In the genomic region with DNA sequence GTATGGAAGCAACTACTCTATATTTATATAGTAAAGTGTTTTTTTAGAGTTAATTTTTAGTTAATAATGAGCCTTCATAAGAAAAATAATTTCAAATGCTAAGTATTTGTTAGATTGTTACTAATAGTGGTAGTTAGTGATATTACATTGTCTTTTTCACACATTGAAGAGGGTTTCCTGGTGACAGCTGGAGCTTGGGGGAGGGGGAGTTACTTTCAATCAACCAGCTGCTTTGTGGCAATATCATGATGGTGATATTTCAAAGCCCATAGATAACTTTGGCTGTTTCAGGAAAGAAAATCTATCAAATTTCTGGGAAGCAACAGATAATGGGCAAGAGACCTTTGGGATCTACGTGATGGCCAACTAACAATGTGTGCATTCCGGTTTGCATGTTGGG, we compare ENCODE assay signal across 14 cellular contexts. TPM values are rescaled to one million over a fixed set of nuclear protein-coding genes. Genes with fewer than 3 reads are reported as not detected.
DNase-seq lines count a peak whose midpoint lies in the region; ATAC-seq, FAIRE-seq and TF ChIP-seq lines count a peak whose summit lies in the region.
"Had no signal": no experiment of that assay in that cellular context is flagged by ENCODE, and none has a peak within 500 bp of the region (broad histone marks: within the 10 kb centered on the region; RNA-seq: fewer than 3 reads in every experiment).

No MANE protein-coding gene starts in this region.

- peak overlapping the region; percentile 95 for H3K4me2 ChIP-seq in OCI-LY1 (ENCODE audit: low read length)
- H3K4me2 ChIP-seq: BLaER1 treated with 17β-estradiol and CSF1 and Interleukin-3, amounts not matched to agents 10 nM and 100 nM had no signal

- H3K79me2 ChIP-seq in OCI-LY1 (ENCODE audit: insufficient read depth, low read length) = peaks cover 17% of the 10 kb centered on the region; the same call in 1 of the 2 replicates

- H2AFZ ChIP-seq in OCI-LY1 (ENCODE audit: low read length) = no peak overlapping the region

- peaks cover 64% of the 10 kb centered on the region for H3K4me1 ChIP-seq in OCI-LY1 (ENCODE audit: insufficient read depth, low read length, severe bottlenecking)
- H3K4me1 ChIP-seq in effector memory CD4-positive, alpha-beta T cell (ENCODE audit: control insufficient read depth, insufficient read depth, low read length, poor library complexity, severe bottlenecking) = peaks cover 39% of the 10 kb centered on the region

- intact Hi-C loops in left colon (cut with DNase I, micrococcal nuclease) = loop anchor here in 1 of 2 donors (10.0 kb wide), 1 partner anchor 145 kb away; no protein-coding TSS in a partner anchor

- DNase-seq in DMS 273 (lab: John Stamatoyannopoulos, UW; ENCODE audit: unreplicated experiment) (peak; percentile 73), GM12891 (ENCODE audit: insufficient read length, low spot score) (no peak), MV-4-11 (lab: John Stamatoyannopoulos, UW) (no peak), NCI-H1436 treated with DMSO at 0.1 percent for 48 hours (lab: John Stamatoyannopoulos, UW) (no peak), left colon (no peak)
- DNase-seq in effector memory CD4-positive, alpha-beta T cell = no peak
- no peak for DNase-seq in NK-92 treated with Interleukin-12 subunit alpha and Interleukin-12 subunit beta, amount 100 ng/mL, for 24 hours (lab: John Stamatoyannopoulos, UW)
- DNase-seq: central memory CD4-positive, alpha-beta T cell; endodermal cell; GF-D8; left ventricle myocardium superior had no signal

- H3K9me2 ChIP-seq in OCI-LY1 (ENCODE audit: low read depth, low read length) = no peaks in the 10 kb centered on the region

- peak; percentile 74 for FAIRE-seq in GM12891 (lab: Jason Lieb, UNC)

- no peak for TF ChIP-seq CTCF in OCI-LY1 (IDR thresholded peaks at IDR 0.05; ENCODE audit: low read length)

- no peak for TF ChIP-seq POLR2A in GM12891 (IDR thresholded peaks at IDR 0.05; ENCODE audit: low read depth, low read length)

- H3K9me3 ChIP-seq in OCI-LY1 (ENCODE audit: low read length) = no peaks in the 10 kb centered on the region
- H3K9me3 ChIP-seq in effector memory CD4-positive, alpha-beta T cell (ENCODE audit: control insufficient read depth, low read length) = no peaks in the 10 kb centered on the region
- H3K9me3 ChIP-seq: suprapubic skin had no signal

- peaks cover 19% of the 10 kb centered on the region for H3K36me3 ChIP-seq in OCI-LY1 (ENCODE audit: insufficient read depth, low read length)
- H3K36me3 ChIP-seq in effector memory CD4-positive, alpha-beta T cell (ENCODE audit: control insufficient read depth, insufficient read depth, low read length) = no peaks in the 10 kb centered on the region
- H3K36me3 ChIP-seq: suprapubic skin had no signal

- ATAC-seq in left colon = no peak
- ATAC-seq: left ventricle myocardium superior had no signal

- H4K20me1 ChIP-seq in OCI-LY1 (ENCODE audit: insufficient read depth, low read length) = no peaks in the 10 kb centered on the region
- H4K20me1 ChIP-seq: BLaER1 treated with 17β-estradiol and CSF1 and Interleukin-3, amounts not matched to agents 10 nM and 100 nM had no signal

- H3K27me3 ChIP-seq in OCI-LY1 (ENCODE audit: insufficient read depth, low read length) = no peaks in the 10 kb centered on the region
- no peaks in the 10 kb centered on the region for H3K27me3 ChIP-seq in effector memory CD4-positive, alpha-beta T cell (replicated peaks; ENCODE audit: control insufficient read depth, insufficient read depth, low read length, poor library complexity, severe bottlenecking)
- H3K27me3 ChIP-seq: BLaER1 treated with 17β-estradiol and CSF1 and Interleukin-3, amounts not matched to agents 10 nM and 100 nM; suprapubic skin had no signal

- peak overlapping the region; percentile 93 for H3K9ac ChIP-seq in OCI-LY1 (ENCODE audit: low read length)
- H3K9ac ChIP-seq: BLaER1 treated with 17β-estradiol and CSF1 and Interleukin-3, amounts not matched to agents 10 nM and 100 nM had no signal

- H3K4me3 ChIP-seq in OCI-LY1 (ENCODE audit: low read depth, low read length, poor library complexity, severe bottlenecking) = peak overlapping the region; percentile 74
- no peak overlapping the region for H3K4me3 ChIP-seq in effector memory CD4-positive, alpha-beta T cell (ENCODE audit: insufficient read depth, low read depth, low read length, poor library complexity, severe bottlenecking)
- H3K4me3 ChIP-seq: BLaER1 treated with 17β-estradiol and CSF1 and Interleukin-3, amounts not matched to agents 10 nM and 100 nM; suprapubic skin had no signal

- H3K27ac ChIP-seq in OCI-LY1 (ENCODE audit: low read depth, low read length, poor library complexity, severe bottlenecking) = peak overlapping the region; percentile 97
- peak overlapping the region; percentile 100 for H3K27ac ChIP-seq in effector memory CD4-positive, alpha-beta T cell (ENCODE audit: insufficient read depth, low read length, poor library complexity, severe bottlenecking)
- H3K27ac ChIP-seq: BLaER1 treated with 17β-estradiol and CSF1 and Interleukin-3, amounts not matched to agents 10 nM and 100 nM; suprapubic skin had no signal

- 0 out of 2 replicates have a peak, but pooled peaks cover 3% of the 10 kb centered on the region for H3F3A ChIP-seq in OCI-LY1 (ENCODE audit: insufficient read depth, low read length)

TF ChIP-seq in GM12891, 5 proteins besides CTCF, POLR2A, EP300 and RAD21:
- TF ChIP-seq TAF1 (IDR thresholded peaks at IDR 0.05; ENCODE audit: low read depth, low read length) = no peak
- no peak for TF ChIP-seq POU2F2 (IDR thresholded peaks at IDR 0.05; ENCODE audit: low read depth, low read length)
- TF ChIP-seq POLR2AphosphoS5 (IDR thresholded peaks at IDR 0.05; ENCODE audit: low read depth, low read length) = no peak
- TF ChIP-seq PAX5 (IDR thresholded peaks at IDR 0.05; ENCODE audit: insufficient read depth, low read length, severe bottlenecking) = no peak
- no peak for TF ChIP-seq SPI1 (IDR thresholded peaks at IDR 0.05; ENCODE audit: low read depth, low read length)

RNA-seq across cellular contexts. Expression of a gene that starts 4.1 kb away (rescaled TPM):
- polyA plus RNA-seq in GM12891 (2012; ENCODE audit: low read depth, missing spikeins) = 10.2 TPM
- 10 to 100 TPM; 26.1 to 27.4 TPM for total RNA-seq in left colon

RNA-seq across cellular contexts. Expression of a gene that starts 40.3 kb away (rescaled TPM):
- 0.05 TPM for polyA plus RNA-seq in GM12891 (2012; ENCODE audit: low read depth, missing spikeins)
- total RNA-seq in left colon = 10 to 100 TPM; 11.2 to 14.8 TPM
